Comparison of ENCODE assay signal across 1 cellular context in genomic region chr9:130078547-130078946, GRCh38.
TF ChIP-seq lines count a peak whose summit lies in the region.

No MANE protein-coding gene starts in this region.

TF ChIP-seq in GM12878, 131 proteins besides CTCF, POLR2A, EP300 and RAD21 (continued from another document):
- TF ChIP-seq RB1 (IDR thresholded peaks at IDR 0.05; ENCODE audit: borderline replicate concordance) (no peak), SUPT20H (IDR thresholded peaks at IDR 0.05; ENCODE audit: borderline replicate concordance, control insufficient read depth, low read depth, low read length) (no peak), PRDM15 (CRISPR knock-in tag; IDR thresholded peaks at IDR 0.05) (no peak), ZBED1 (IDR thresholded peaks at IDR 0.05; ENCODE audit: borderline replicate concordance) (no peak), CHD4 (IDR thresholded peaks at IDR 0.05) (no peak), IKZF1 (conservative IDR thresholded peaks at IDR 0.05) (no peak), GABPA (IDR thresholded peaks at IDR 0.05; ENCODE audit: low read depth) (no peak), CHD2 (IDR thresholded peaks at IDR 0.05; ENCODE audit: borderline replicate concordance, low read depth, low read length) (no peak), ATF7 (IDR thresholded peaks at IDR 0.05; ENCODE audit: low read depth) (no peak), SKIL (IDR thresholded peaks at IDR 0.05; ENCODE audit: low read depth, poor library complexity, severe bottlenecking) (no peak), HDAC6 (IDR thresholded peaks at IDR 0.05; ENCODE audit: unreplicated experiment) (no peak), ELK1 (IDR thresholded peaks at IDR 0.05; ENCODE audit: low read depth, low read length) (no peak)
